ENCODE assay signal across 2 cellular contexts in genomic region chr17:46940692-46941404, GRCh38.
TF ChIP-seq lines count a peak whose summit lies in the region.

No MANE protein-coding gene starts in this region.

TF ChIP-seq in HCT116, 20 proteins besides CTCF, POLR2A, EP300 and RAD21:
- no peak for TF ChIP-seq FOSL1 (IDR thresholded peaks at IDR 0.05; ENCODE audit: low read depth)
- peak; percentile 13; the same call in 1 of the 2 replicates for TF ChIP-seq CBX3 (IDR thresholded peaks at IDR 0.05; ENCODE audit: low read depth)
- TF ChIP-seq SRF (IDR thresholded peaks at IDR 0.05; ENCODE audit: low read depth), result no peak
- no peak; the same call in 1 of the 2 replicates for TF ChIP-seq CEBPB (IDR thresholded peaks at IDR 0.05; ENCODE audit: low read depth)
- no peak for TF ChIP-seq JUND (IDR thresholded peaks at IDR 0.05)
- TF ChIP-seq ELF1 (IDR thresholded peaks at IDR 0.05; ENCODE audit: borderline replicate concordance, low read depth), result no peak
- TF ChIP-seq MAX (IDR thresholded peaks at IDR 0.05), result peak; percentile 56; the same call in 1 of the 2 replicates
- peak; percentile 27 for TF ChIP-seq YY1 (IDR thresholded peaks at IDR 0.05; ENCODE audit: extremely low read depth, insufficient replicate concordance, low read depth, low read length)
- TF ChIP-seq ZFX (IDR thresholded peaks at IDR 0.05), result no peak
- no peak for TF ChIP-seq ZNF274 (IDR thresholded peaks at IDR 0.05; ENCODE audit: low read depth, low read length)
- TF ChIP-seq EZH2phosphoT487 (IDR thresholded peaks at IDR 0.05; ENCODE audit: borderline replicate concordance), result no peak

TF ChIP-seq in K562, 482 proteins besides CTCF, POLR2A, EP300 and RAD21 (continues in another document):
- no peak for TF ChIP-seq SMARCB1 (IDR thresholded peaks at IDR 0.05; ENCODE audit: insufficient read length, low read depth)
- no peak for TF ChIP-seq CBX8 (IDR thresholded peaks at IDR 0.05; ENCODE audit: borderline replicate concordance, extremely low read depth, low read depth, low read length, poor library complexity, severe bottlenecking)
- peak; percentile 96 for TF ChIP-seq CEBPG (CRISPR knock-in tag; IDR thresholded peaks at IDR 0.05)
- peak; percentile 69 to 70 for TF ChIP-seq CEBPG (tag; conservative IDR thresholded peaks at IDR 0.05 in 1 of 2, IDR thresholded peaks at IDR 0.05 in 1 of 2)
- TF ChIP-seq CCNT2 (IDR thresholded peaks at IDR 0.05; ENCODE audit: borderline replicate concordance, extremely low read depth, insufficient read length, low read depth, low read length), result no peak
- TF ChIP-seq ATF7 (IDR thresholded peaks at IDR 0.05), result 0 out of 2 replicates have a peak, but pooled peaks have one; percentile 31
- no peak for TF ChIP-seq ESRRB (CRISPR knock-in tag; IDR thresholded peaks at IDR 0.05; ENCODE audit: borderline replicate concordance)
- no peak for TF ChIP-seq IRF2 (CRISPR knock-in tag; IDR thresholded peaks at IDR 0.05)
- TF ChIP-seq RBM25 (IDR thresholded peaks at IDR 0.05; ENCODE audit: low read depth, low read length, severe bottlenecking), result no peak
- no peak for TF ChIP-seq NR2C2 (CRISPR knock-in tag; IDR thresholded peaks at IDR 0.05)
- TF ChIP-seq NR2C2 (tag; IDR thresholded peaks at IDR 0.05), result no peak
- no peak for TF ChIP-seq SAFB2 (IDR thresholded peaks at IDR 0.05; ENCODE audit: borderline replicate concordance, low read depth, low read length, severe bottlenecking)
- TF ChIP-seq RAD51 (IDR thresholded peaks at IDR 0.05; ENCODE audit: borderline replicate concordance, low read depth), result peak; percentile 72
- 0 out of 4 replicates have a peak, but pooled peaks of 1 of the 2 experiments have one; percentile 22 for TF ChIP-seq RCOR1 (IDR thresholded peaks at IDR 0.05; ENCODE audit: borderline replicate concordance in 1 of 2, low read depth in 2 of 2, low read length in 2 of 2)
- TF ChIP-seq MYNN (IDR thresholded peaks at IDR 0.05), result peak; percentile 83; the same call in 1 of the 2 replicates
- TF ChIP-seq MYNN (CRISPR knock-in tag; IDR thresholded peaks at IDR 0.05), result no peak
- TF ChIP-seq ZNF121 (CRISPR knock-in tag; conservative IDR thresholded peaks at IDR 0.05), result no peak
- 0 out of 2 replicates have a peak, but pooled peaks have one; percentile 18 for TF ChIP-seq MYC (IDR thresholded peaks at IDR 0.05; ENCODE audit: low read depth, low read length)
- TF ChIP-seq MYC (CRISPR knock-in tag; IDR thresholded peaks at IDR 0.05; ENCODE audit: borderline replicate concordance, low read depth), result no peak
- no peak for TF ChIP-seq ZNF134 (CRISPR knock-in tag; conservative IDR thresholded peaks at IDR 0.05)
- no peak for TF ChIP-seq BMI1 (IDR thresholded peaks at IDR 0.05; ENCODE audit: low read length)
- TF ChIP-seq CREM (IDR thresholded peaks at IDR 0.05; ENCODE audit: low read depth), result peak; percentile 42; the same call in 1 of the 2 replicates
- peak; percentile 76; the same call in 1 of the 2 replicates for TF ChIP-seq STAG1 (CRISPR knock-in tag; IDR thresholded peaks at IDR 0.05; ENCODE audit: borderline replicate concordance)
- TF ChIP-seq MGA (IDR thresholded peaks at IDR 0.05), result peak; percentile 46; the same call in 1 of the 2 replicates
- peak; percentile 65; the same call in 1 of the 2 replicates for TF ChIP-seq ESRRA (IDR thresholded peaks at IDR 0.05; ENCODE audit: borderline replicate concordance, low read depth)
- 0 out of 2 replicates have a peak, but pooled peaks have one; percentile 12 for TF ChIP-seq NFATC3 (IDR thresholded peaks at IDR 0.05)
- peak; percentile 86 for TF ChIP-seq SMC3 (conservative IDR thresholded peaks at IDR 0.05; ENCODE audit: insufficient read depth, low read depth, low read length)
- no peak for TF ChIP-seq KAT7 (CRISPR knock-in tag; IDR thresholded peaks at IDR 0.05; ENCODE audit: borderline replicate concordance)
- 0 out of 4 replicates have a peak, but pooled peaks of 1 of the 2 experiments have one; percentile 37 for TF ChIP-seq MAZ (CRISPR knock-in tag; conservative IDR thresholded peaks at IDR 0.05 in 1 of 2, IDR thresholded peaks at IDR 0.05 in 1 of 2)
- 0 out of 2 replicates have a peak, but pooled peaks have one; percentile 44 for TF ChIP-seq CTBP1 (IDR thresholded peaks at IDR 0.05; ENCODE audit: borderline replicate concordance)
- TF ChIP-seq RBFOX2 (IDR thresholded peaks at IDR 0.05; ENCODE audit: low read depth, low read length), result no peak
- TF ChIP-seq ZNF318 (IDR thresholded peaks at IDR 0.05; ENCODE audit: borderline replicate concordance in 1 of 2, low read depth in 1 of 2), result no peak
- TF ChIP-seq ILF3 (IDR thresholded peaks at IDR 0.05; ENCODE audit: borderline replicate concordance), result no peak
- TF ChIP-seq ASH1L (IDR thresholded peaks at IDR 0.05; ENCODE audit: borderline replicate concordance, low read depth, partially characterized antibody), result no peak
- TF ChIP-seq ZNF586 (CRISPR knock-in tag; conservative IDR thresholded peaks at IDR 0.05), result no peak
- no peak for TF ChIP-seq SREBF2 (CRISPR knock-in tag; IDR thresholded peaks at IDR 0.05)
- 0 out of 2 replicates have a peak, but pooled peaks have one; percentile 37 for TF ChIP-seq SUPT5H (IDR thresholded peaks at IDR 0.05)
- TF ChIP-seq CBFA2T2 (conservative IDR thresholded peaks at IDR 0.05), result 0 out of 2 replicates have a peak, but pooled peaks have one; percentile 5
- TF ChIP-seq ATF4 (CRISPR knock-in tag; IDR thresholded peaks at IDR 0.05), result peak; percentile 92
- no peak for TF ChIP-seq SRSF1 (IDR thresholded peaks at IDR 0.05; ENCODE audit: low read depth, low read length)
